1 cellular context compared by ENCODE assay signal in the genomic region with DNA sequence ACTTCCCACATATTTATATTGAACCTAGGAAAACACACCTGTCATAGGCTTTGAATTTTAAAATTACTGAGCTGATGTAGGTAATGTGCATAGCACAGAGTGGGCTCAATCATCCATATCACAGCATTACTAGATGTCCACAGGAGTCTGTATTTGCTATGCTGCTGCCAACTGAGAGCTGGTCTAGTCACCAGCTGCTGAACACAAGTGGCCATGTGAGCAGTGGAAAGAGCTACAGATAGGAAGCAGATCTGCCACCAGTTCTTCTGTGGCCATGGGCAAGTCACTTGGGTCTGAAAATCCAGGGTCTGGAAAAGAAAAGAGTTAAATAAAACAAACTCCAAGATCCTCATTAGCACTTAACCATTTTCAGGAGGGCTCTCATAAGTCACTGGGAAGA.
TF ChIP-seq lines count a peak whose summit lies in the region.

No MANE protein-coding gene starts in this region.

TF ChIP-seq in HepG2, 621 proteins besides CTCF, POLR2A, EP300 and RAD21 (continued from another document):
- TF ChIP-seq, protein P1, sequence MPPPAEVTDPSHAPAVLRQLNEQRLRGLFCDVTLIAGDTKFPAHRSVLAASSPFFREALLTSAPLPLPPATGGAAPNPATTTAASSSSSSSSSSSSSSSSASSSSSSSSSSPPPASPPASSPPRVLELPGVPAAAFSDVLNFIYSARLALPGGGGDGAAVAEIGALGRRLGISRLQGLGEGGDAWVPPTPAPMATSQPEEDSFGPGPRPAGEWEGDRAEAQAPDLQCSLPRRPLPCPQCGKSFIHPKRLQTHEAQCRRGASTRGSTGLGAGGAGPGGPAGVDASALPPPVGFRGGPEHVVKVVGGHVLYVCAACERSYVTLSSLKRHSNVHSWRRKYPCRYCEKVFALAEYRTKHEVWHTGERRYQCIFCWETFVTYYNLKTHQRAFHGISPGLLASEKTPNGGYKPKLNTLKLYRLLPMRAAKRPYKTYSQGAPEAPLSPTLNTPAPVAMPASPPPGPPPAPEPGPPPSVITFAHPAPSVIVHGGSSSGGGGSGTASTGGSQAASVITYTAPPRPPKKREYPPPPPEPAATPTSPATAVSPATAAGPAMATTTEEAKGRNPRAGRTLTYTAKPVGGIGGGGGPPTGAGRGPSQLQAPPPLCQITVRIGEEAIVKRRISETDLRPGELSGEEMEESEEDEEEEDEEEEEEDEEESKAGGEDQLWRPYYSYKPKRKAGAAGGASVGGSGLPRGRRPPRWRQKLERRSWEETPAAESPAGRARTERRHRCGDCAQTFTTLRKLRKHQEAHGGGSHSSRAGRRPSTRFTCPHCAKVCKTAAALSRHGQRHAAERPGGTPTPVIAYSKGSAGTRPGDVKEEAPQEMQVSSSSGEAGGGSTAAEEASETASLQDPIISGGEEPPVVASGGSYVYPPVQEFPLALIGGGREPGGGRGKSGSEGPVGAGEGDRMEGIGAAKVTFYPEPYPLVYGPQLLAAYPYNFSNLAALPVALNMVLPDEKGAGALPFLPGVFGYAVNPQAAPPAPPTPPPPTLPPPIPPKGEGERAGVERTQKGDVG (CRISPR knock-in tag; IDR thresholded peaks at IDR 0.05; ENCODE audit: borderline replicate concordance), result 0 out of 2 replicates have a peak, but pooled peaks have one; percentile 16
